15 cellular contexts compared by ENCODE assay signal in genomic region chr22:44638966-44639739, GRCh38.
DNase-seq lines count a peak whose midpoint lies in the region; ATAC-seq and TF ChIP-seq lines count a peak whose summit lies in the region.
"Had no signal": no experiment of that assay in that cellular context is flagged by ENCODE, and none has a peak within 500 bp of the region (broad histone marks: within the 10 kb centered on the region; RNA-seq: fewer than 3 reads in every experiment).

No MANE protein-coding gene starts in this region.

- no peaks in the 10 kb centered on the region for H3K36me3 ChIP-seq in hepatocyte (replicated peaks; ENCODE audit: insufficient read depth, low read depth)

- H3K27ac ChIP-seq in cingulate gyrus (ENCODE audit: low read depth, low read length): peak overlapping the region; percentile 79
- H3K27ac ChIP-seq in hepatocyte: peak overlapping the region; percentile 84
- peak overlapping the region in 20 of 21 experiments; percentile 71 to 93 (median 86) for H3K27ac ChIP-seq in skin epidermis
- H3K27ac ChIP-seq in foreskin keratinocyte: no peak overlapping the region
- H3K27ac ChIP-seq: HL-60 had no signal

- H3K27me3 ChIP-seq in hepatocyte (no peaks in the 10 kb centered on the region), foreskin keratinocyte (peaks cover 7% of the 10 kb centered on the region)

- H3K4me3 Mint-ChIP-seq in activated naive CD4-positive, alpha-beta T cell treated with anti-CD3 and anti-CD28 coated beads, Interleukin-2, amount 10 ng/mL, durations not matched to agents 7 days and 5 days: no peak overlapping the region
- H3K4me3 Mint-ChIP-seq: activated CD8-positive, alpha-beta T cell treated with anti-CD3 and anti-CD28 coated beads for 36 hours had no signal

- H4K20me1 ChIP-seq in hepatocyte (ENCODE audit: insufficient read depth, poor library complexity, severe bottlenecking): no peaks in the 10 kb centered on the region

- DNase-seq in GM04504 (ENCODE audit: low read depth) (peak; percentile 46), hepatocyte (ENCODE audit: low spot score) (peak; percentile 53), foreskin keratinocyte (no peak)
- no peak for DNase-seq in activated naive CD4-positive, alpha-beta T cell treated with anti-CD3 and anti-CD28 coated beads, Interleukin-2, amount 10 ng/mL, durations not matched to agents 7 days and 5 days
- DNase-seq: activated CD8-positive, alpha-beta T cell treated with anti-CD3 and anti-CD28 coated beads for 36 hours; NCI-H1092; NK-92 treated with Interleukin-12 subunit alpha and Interleukin-12 subunit beta, amount 100 ng/mL, for 24 hours; stimulated activated CD8-positive, alpha-beta memory T cell treated with anti-CD3 and anti-CD28 coated beads, Interleukin-4, amount 100 ng/mL, for 48 hours; T-helper 1 cell had no signal

- no peaks in the 10 kb centered on the region for H3K36me3 Mint-ChIP-seq in activated naive CD4-positive, alpha-beta T cell treated with anti-CD3 and anti-CD28 coated beads, Interleukin-2, amount 10 ng/mL, durations not matched to agents 7 days and 5 days

- H3K4me1 ChIP-seq in hepatocyte (ENCODE audit: insufficient read depth) (peaks cover 22% of the 10 kb centered on the region), foreskin keratinocyte (no peaks in the 10 kb centered on the region)

- CTCF ChIA-PET in activated naive CD4-positive, alpha-beta T cell treated with anti-CD3 and anti-CD28 coated beads, Interleukin-2, amount 10 ng/mL, durations not matched to agents 7 days and 5 days (lab: Charles Lee): no interaction called here

- H3K9me3 Mint-ChIP-seq in activated naive CD4-positive, alpha-beta T cell treated with anti-CD3 and anti-CD28 coated beads, Interleukin-2, amount 10 ng/mL, durations not matched to agents 7 days and 5 days: no peaks in the 10 kb centered on the region
- H3K9me3 Mint-ChIP-seq: activated CD8-positive, alpha-beta T cell treated with anti-CD3 and anti-CD28 coated beads for 36 hours had no signal

- no peak for TF ChIP-seq CTCF in hepatocyte (IDR thresholded peaks at IDR 0.05; ENCODE audit: poor library complexity)
- TF ChIP-seq CTCF in foreskin keratinocyte (conservative IDR thresholded peaks at IDR 0.05): no peak

- peaks cover 43% of the 10 kb centered on the region for H3K27me3 Mint-ChIP-seq in activated naive CD4-positive, alpha-beta T cell treated with anti-CD3 and anti-CD28 coated beads, Interleukin-2, amount 10 ng/mL, durations not matched to agents 7 days and 5 days
- H3K27me3 Mint-ChIP-seq: activated CD8-positive, alpha-beta T cell treated with anti-CD3 and anti-CD28 coated beads for 36 hours had no signal

- no peaks in the 10 kb centered on the region for H3K9me3 ChIP-seq in hepatocyte (ENCODE audit: low read depth)

- H3K79me2 ChIP-seq in hepatocyte: no peaks in the 10 kb centered on the region

- 61% methylated on average over 32 of the region's 32 CpGs for WGBS in hepatocyte (ENCODE audit: low lambda C conversion rate, missing lambda C conversion rate)

- no peak overlapping the region for H3K4me3 ChIP-seq in hepatocyte
- H3K4me3 ChIP-seq in skin epidermis: no peak overlapping the region
- H3K4me3 ChIP-seq: lung had no signal

- H3K4me1 Mint-ChIP-seq in activated naive CD4-positive, alpha-beta T cell treated with anti-CD3 and anti-CD28 coated beads, Interleukin-2, amount 10 ng/mL, durations not matched to agents 7 days and 5 days: peaks cover 5% of the 10 kb centered on the region

- H3K4me2 ChIP-seq in hepatocyte: peak overlapping the region; percentile 6

- H2AFZ ChIP-seq in hepatocyte: no peak overlapping the region

- no peak overlapping the region for H3K27ac Mint-ChIP-seq in activated naive CD4-positive, alpha-beta T cell treated with anti-CD3 and anti-CD28 coated beads, Interleukin-2, amount 10 ng/mL, durations not matched to agents 7 days and 5 days
- H3K27ac Mint-ChIP-seq: activated CD8-positive, alpha-beta T cell treated with anti-CD3 and anti-CD28 coated beads for 36 hours had no signal

- no peak for ATAC-seq in GM18867 (IDR thresholded peaks at IDR 0.05; ENCODE audit: unreplicated experiment)
- ATAC-seq in HG03175 (IDR thresholded peaks at IDR 0.05; ENCODE audit: unreplicated experiment): no peak
- ATAC-seq in foreskin keratinocyte: no peak
- ATAC-seq: activated CD8-positive, alpha-beta T cell treated with anti-CD3 and anti-CD28 coated beads for 36 hours had no signal

- H3K9me2 ChIP-seq in hepatocyte (replicated peaks; ENCODE audit: insufficient read depth): no peaks in the 10 kb centered on the region

Comparison
In these comparisons a context has a peak if more than half of its experiments do, and no peak if none do; other contexts are left out.
1. DNase-seq: peak in GM04504 (single experiment) and hepatocyte (single experiment); none in activated naive CD4-positive, alpha-beta T cell treated with anti-CD3 and anti-CD28 coated beads, Interleukin-2, amount 10 ng/mL, durations not matched to agents 7 days and 5 days (single experiment) and foreskin keratinocyte (0 of 2).